ENCODE assay signal across 20 cellular contexts in genomic region chr21:15543473-15543872, GRCh38.
"Had no signal": no experiment of that assay in that cellular context is flagged by ENCODE, and none has a peak within 500 bp of the region (broad histone marks: within the 10 kb centered on the region; RNA-seq: fewer than 3 reads in every experiment).

No MANE protein-coding gene starts in this region.

- H3K4me3 ChIP-seq: gastroesophageal sphincter, heart left ventricle, pancreas, skin epidermis, stomach, suprapubic skin, tibial nerve had no signal

- ATAC-seq: gastroesophageal sphincter; heart left ventricle; pancreas; right cardiac atrium; stimulated activated memory B cell treated with anti-CD40 and anti-IgM and Interleukin-4, amounts not matched to agents 10 μg/mL and 1 μg/mL and 100 μg/mL, for 72 hours had no signal

- H3K27ac Mint-ChIP-seq: activated naive CD4-positive, alpha-beta T cell treated with anti-CD3 and anti-CD28 coated beads for 36 hours; memory B cell; nephron; stimulated activated memory B cell treated with anti-CD40 and anti-IgM and Interleukin-4, amounts not matched to agents 10 μg/mL and 1 μg/mL and 100 μg/mL, for 72 hours had no signal

- H3K9me3 Mint-ChIP-seq: activated naive CD4-positive, alpha-beta T cell treated with anti-CD3 and anti-CD28 coated beads for 36 hours; nephron; stimulated activated memory B cell treated with anti-CD40 and anti-IgM and Interleukin-4, amounts not matched to agents 10 μg/mL and 1 μg/mL and 100 μg/mL, for 72 hours had no signal

- H3K36me3 Mint-ChIP-seq: memory B cell; stimulated activated memory B cell treated with anti-CD40 and anti-IgM and Interleukin-4, amounts not matched to agents 10 μg/mL and 1 μg/mL and 100 μg/mL, for 72 hours had no signal

- DNase-seq: activated CD4-positive, alpha-beta T cell treated with anti-CD3 and anti-CD28 coated beads, Interleukin-2, amount 50 U/mL, for 48 hours; activated effector memory CD4-positive, alpha-beta T cell treated with Interleukin-2 at 50 U/mL for 16 hours; activated naive CD4-positive, alpha-beta T cell treated with anti-CD3 and anti-CD28 coated beads for 36 hours; activated T-cell treated with anti-CD3 and anti-CD28 coated beads, Interleukin-2, amount 50 U/mL, for 48 hours; amygdala; cerebellar nuclear complex; cortex of kidney; heart left ventricle; pancreas; right cardiac atrium; stimulated activated CD4-positive, alpha-beta T cell treated with anti-CD3 and anti-CD28 coated beads, Interleukin-1b, Interleukin-23, amount 100 ng/mL, for 48 hours; stomach had no signal

- H3K4me3 Mint-ChIP-seq: activated naive CD4-positive, alpha-beta T cell treated with anti-CD3 and anti-CD28 coated beads for 36 hours; memory B cell; nephron; stimulated activated memory B cell treated with anti-CD40 and anti-IgM and Interleukin-4, amounts not matched to agents 10 μg/mL and 1 μg/mL and 100 μg/mL, for 72 hours had no signal

- H3K4me1 ChIP-seq: gastroesophageal sphincter, heart left ventricle, pancreas, stomach, suprapubic skin, tibial nerve had no signal

- H3K9me3 ChIP-seq: gastroesophageal sphincter, heart left ventricle, pancreas, stomach, suprapubic skin, tibial nerve had no signal

- H3K36me3 ChIP-seq: gastroesophageal sphincter, heart left ventricle, pancreas, stomach, suprapubic skin, tibial nerve had no signal

- H3K27me3 ChIP-seq: gastroesophageal sphincter, heart left ventricle, pancreas, stomach, suprapubic skin, tibial nerve had no signal

- H3K27ac ChIP-seq: epithelial cell of prostate, gastroesophageal sphincter, heart left ventricle, pancreas, skin epidermis, stomach, suprapubic skin, tibial nerve had no signal

- H3K4me1 Mint-ChIP-seq: memory B cell; nephron; stimulated activated memory B cell treated with anti-CD40 and anti-IgM and Interleukin-4, amounts not matched to agents 10 μg/mL and 1 μg/mL and 100 μg/mL, for 72 hours had no signal
